Comparison of ENCODE assay signal across 14 cellular contexts in the genomic region with DNA sequence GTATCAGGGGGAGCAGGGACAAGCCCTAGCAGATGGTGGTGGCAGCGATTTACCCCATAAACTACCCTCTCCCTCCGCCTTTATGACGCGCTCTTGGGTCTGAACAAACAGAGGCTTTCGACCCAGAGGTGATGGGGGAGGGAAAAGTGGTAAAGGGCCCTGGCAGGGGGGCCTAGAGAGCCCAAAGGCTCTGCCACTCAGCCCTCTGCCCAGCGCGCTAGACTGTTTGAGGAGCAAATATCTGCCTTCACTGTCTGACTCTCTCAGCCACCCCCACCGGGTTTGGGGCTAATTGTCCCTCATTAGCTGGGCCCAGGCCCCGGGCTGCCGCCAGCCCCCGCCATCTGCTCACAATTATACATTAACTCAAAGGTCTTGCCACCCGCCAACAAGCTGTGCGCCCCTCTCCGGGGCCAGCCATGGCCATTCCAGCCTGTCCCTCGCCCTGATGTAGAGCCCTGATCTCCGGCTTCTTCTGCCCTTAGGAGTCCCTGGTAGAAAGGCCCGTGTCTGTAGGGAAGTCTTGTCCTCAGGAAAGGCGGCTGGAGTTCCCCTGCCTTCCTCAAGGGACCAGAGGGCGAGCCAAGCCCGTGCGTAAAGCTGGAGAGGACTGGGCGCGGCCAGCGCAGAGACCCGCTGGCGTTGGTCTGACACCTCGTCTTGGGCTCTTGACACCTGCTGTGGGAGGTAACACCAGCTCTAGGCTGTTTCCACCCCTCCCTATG. TPM values are rescaled to one million over a fixed set of nuclear protein-coding genes. Genes with fewer than 3 reads are reported as not detected.
A peak's percentile ranks its signal among the peaks of the same experiment; 100 is the strongest.
DNase-seq lines count a peak whose midpoint lies in the region; ATAC-seq and TF ChIP-seq lines count a peak whose summit lies in the region.
"Had no signal": no experiment of that assay in that cellular context is flagged by ENCODE, and none has a peak within 500 bp of the region (broad histone marks: within the 10 kb centered on the region; RNA-seq: fewer than 3 reads in every experiment).

No MANE protein-coding gene starts in this region.

- H3K27ac ChIP-seq in Panc1 (ENCODE audit: low read length): no peak overlapping the region
- H3K27ac ChIP-seq: right atrium auricular region, tibial artery had no signal

- no peaks in the 10 kb centered on the region for H3K9me3 ChIP-seq in Panc1 (ENCODE audit: control insufficient read depth, insufficient read depth, low read depth, low read length)
- H3K9me3 ChIP-seq: right atrium auricular region, tibial artery had no signal

- ATAC-seq in Panc1: peak; percentile 66
- ATAC-seq in HG03108 (IDR thresholded peaks at IDR 0.05; ENCODE audit: unreplicated experiment): no peak
- ATAC-seq: Right ventricle myocardium inferior had no signal

- peak overlapping the region in 1 of 2 experiments; percentile 3; a peak in 1 of 4 replicates for H3K4me3 ChIP-seq in Panc1 (ENCODE audit: low read depth in 2 of 2, low read length in 2 of 2)
- H3K4me3 ChIP-seq: right atrium auricular region, tibial artery had no signal

- no peak for TF ChIP-seq CTCF in Panc1 (IDR thresholded peaks at IDR 0.05)

- intact Hi-C loops in Panc1 (cut with micrococcal nuclease; ENCODE audit: unreplicated experiment): no loop called here

- H3K27me3 ChIP-seq in Panc1 (ENCODE audit: control insufficient read depth, insufficient read depth, low read length): peaks cover 54% of the 10 kb centered on the region
- H3K27me3 ChIP-seq: right atrium auricular region had no signal

- H3K36me3 ChIP-seq in Panc1 (ENCODE audit: control insufficient read depth, insufficient read depth, low read length): no peaks in the 10 kb centered on the region
- H3K36me3 ChIP-seq: right atrium auricular region, tibial artery had no signal

- no TSS peak for BruUV-seq in Panc1 (replicated peaks; lab: Mats Ljungman, UMichigan)

- in situ Hi-C loops in Panc1 (cut with HindIII; ENCODE audit: low pct_unique_long_range_greater_than_20kb, low sequenced_read_pairs): no loop called here

- POLR2A ChIA-PET in Panc1 (lab: Charles Lee): interaction anchor here (0.7 kb wide), 1 partner anchor 12 kb away, joined by 4 read pairs; no protein-coding TSS in a partner anchor

- CTCF ChIA-PET in Panc1 (lab: Charles Lee): no interaction called here

- peak; percentile 77 for DNase-seq in ELF-1 (ENCODE audit: low read depth, low spot score)
- DNase-seq in Panc1 (ENCODE audit: low read depth, low spot score): no peak
- peak; percentile 12 for DNase-seq in left kidney (ENCODE audit: low read depth, low spot score)
- DNase-seq in NCI-H748 treated with DMSO at 0.1 percent for 48 hours (lab: John Stamatoyannopoulos, UW): no peak
- DNase-seq in SW 1271 (lab: John Stamatoyannopoulos, UW): no peak
- DNase-seq: GOT3, KG1, NCI-H446, tibial artery had no signal

- H3K4me1 ChIP-seq in Panc1 (ENCODE audit: control insufficient read depth, insufficient read depth, low read length): no peaks in the 10 kb centered on the region; the same call in 1 of the 2 replicates
- H3K4me1 ChIP-seq: right atrium auricular region had no signal

RNA-seq across cellular contexts. Expression of a gene that starts 1.9 kb away (rescaled TPM):
- total RNA-seq in Panc1 (2021; ENCODE audit: unreplicated experiment): not detected
- polyA plus RNA-seq in Panc1 (2012; ENCODE audit: insufficient read length): not detected
- total RNA-seq: mononuclear cell, right atrium auricular region, Right ventricle myocardium inferior had no signal
- polyA plus RNA-seq: CD14-positive monocyte had no signal

RNA-seq across cellular contexts. Expression of a gene that starts 26.3 kb away (rescaled TPM):
- total RNA-seq in Panc1 (2021; ENCODE audit: unreplicated experiment): 1.1 TPM
- polyA plus RNA-seq in Panc1 (2012; ENCODE audit: insufficient read length): not detected

RNA-seq across cellular contexts. Expression of a gene that starts 31.6 kb away (rescaled TPM):
- total RNA-seq in Panc1 (2021; ENCODE audit: unreplicated experiment): 155 TPM
- 271 TPM for polyA plus RNA-seq in Panc1 (2012; ENCODE audit: insufficient read length)

RNA-seq across cellular contexts. Expression of a gene that starts 32.2 kb away (rescaled TPM):
- total RNA-seq in Panc1 (2021; ENCODE audit: unreplicated experiment): 176 TPM
- 156 TPM for polyA plus RNA-seq in Panc1 (2012; ENCODE audit: insufficient read length)

RNA-seq across cellular contexts. Expression of a gene that starts 34.4 kb away (rescaled TPM):
- 19.1 TPM for total RNA-seq in Panc1 (2021; ENCODE audit: unreplicated experiment)
- polyA plus RNA-seq in Panc1 (2012; ENCODE audit: insufficient read length): 15.0 TPM

Comparison
In these comparisons a context has a peak if more than half of its experiments do, and no peak if none do; other contexts are left out.
1. DNase-seq: peak in ELF-1 (single experiment) and left kidney (single experiment); none in Panc1 (single experiment), NCI-H748 treated with DMSO at 0.1 percent for 48 hours (single experiment) and SW 1271 (0 of 2).